ENCODE assay signal across 1 cellular context in genomic region chr3:49421890-49422378, GRCh38.
TF ChIP-seq lines count a peak whose summit lies in the region.

No MANE protein-coding gene starts in this region.

TF ChIP-seq in HepG2, 621 proteins besides CTCF, POLR2A, EP300 and RAD21 (continued from another document):
- TF ChIP-seq HMG20B (CRISPR knock-in tag; conservative IDR thresholded peaks at IDR 0.05) (no peak), ZFY (CRISPR knock-in tag; IDR thresholded peaks at IDR 0.05) (no peak), ZNF276 (CRISPR knock-in tag; IDR thresholded peaks at IDR 0.05; ENCODE audit: low read depth) (0 out of 2 replicates have a peak, but pooled peaks have one; percentile 63), ZFP37 (CRISPR knock-in tag; IDR thresholded peaks at IDR 0.05; ENCODE audit: borderline replicate concordance) (no peak), ZNF788 (CRISPR knock-in tag; IDR thresholded peaks at IDR 0.05; ENCODE audit: borderline replicate concordance) (no peak), ZNF501 (CRISPR knock-in tag; IDR thresholded peaks at IDR 0.05) (0 out of 2 replicates have a peak, but pooled peaks have one; percentile 12), CEBPG (CRISPR knock-in tag; IDR thresholded peaks at IDR 0.05) (no peak), IRF2 (CRISPR knock-in tag; IDR thresholded peaks at IDR 0.05) (peak; percentile 9), TGIF2 (CRISPR knock-in tag; IDR thresholded peaks at IDR 0.05) (peak; percentile 6; the same call in 1 of the 2 replicates)
